8 cellular contexts compared by ENCODE assay signal in the genomic region with DNA sequence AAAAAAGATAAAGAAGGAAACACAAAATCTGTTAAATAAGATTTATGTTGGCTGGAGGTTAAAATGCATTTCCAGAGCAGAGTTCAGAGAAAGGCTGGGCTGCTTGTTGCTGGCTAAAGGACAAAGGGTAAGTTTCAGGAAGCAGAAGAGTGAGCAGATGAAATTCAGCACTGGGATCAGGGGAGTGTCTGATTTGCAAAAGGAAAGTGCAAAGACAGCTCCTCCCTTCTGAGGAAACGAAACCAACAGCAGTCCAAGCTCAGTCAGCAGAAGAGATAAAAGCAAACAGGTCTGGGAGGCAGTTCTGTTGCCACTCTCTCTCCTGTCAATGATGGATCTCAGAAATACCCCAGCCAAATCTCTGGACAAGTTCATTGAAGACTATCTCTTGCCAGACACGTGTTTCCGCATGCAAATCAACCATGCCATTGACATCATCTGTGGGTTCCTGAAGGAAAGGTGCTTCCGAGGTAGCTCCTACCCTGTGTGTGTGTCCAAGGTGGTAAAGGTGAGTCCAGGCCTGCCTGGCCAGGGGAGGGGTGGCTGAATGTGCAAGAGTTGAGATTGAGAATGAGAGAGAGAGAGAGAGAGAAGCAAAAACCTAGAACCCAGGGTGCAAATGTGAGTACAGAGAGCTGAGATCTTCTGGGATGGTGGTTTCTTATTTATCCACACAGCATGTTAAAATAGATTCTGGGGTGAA. TPM values are rescaled to one million over a fixed set of nuclear protein-coding genes. Genes with fewer than 3 reads are reported as not detected.
DNase-seq lines count a peak whose midpoint lies in the region; ATAC-seq, FAIRE-seq and TF ChIP-seq lines count a peak whose summit lies in the region.

A gene (plus strand): TSS at position 251 of the 703 bp plus-strand sequence. CDS start 78 bp downstream, at position 329.

- peaks cover 2% of the 10 kb centered on the region for H3K27me3 Mint-ChIP-seq in brain

- H3K4me1 Mint-ChIP-seq in brain, result peaks cover 13% of the 10 kb centered on the region
- peaks cover 64% of the 10 kb centered on the region for H3K4me1 Mint-ChIP-seq in stimulated activated effector memory CD8-positive, alpha-beta T cell treated with anti-CD3 and anti-CD28 coated beads, Interleukin-12 subunit alpha, Interleukin-12 subunit beta, amount 100 ng/mL, for 72 hours

- peaks cover 8 to 12% (median 10%) of the 10 kb centered on the region in 5 experiments for H3K9me3 Mint-ChIP-seq in brain
- H3K9me3 Mint-ChIP-seq in stimulated activated effector memory CD8-positive, alpha-beta T cell treated with anti-CD3 and anti-CD28 coated beads, Interleukin-12 subunit alpha, Interleukin-12 subunit beta, amount 100 ng/mL, for 72 hours, result no peaks in the 10 kb centered on the region

- H3K27me3 ChIP-seq in kidney epithelial cell (ENCODE audit: control insufficient read depth, insufficient read depth, low read length), result no peaks in the 10 kb centered on the region

- no peaks in the 10 kb centered on the region for H3K36me3 Mint-ChIP-seq in brain
- H3K36me3 Mint-ChIP-seq in stimulated activated effector memory CD8-positive, alpha-beta T cell treated with anti-CD3 and anti-CD28 coated beads, Interleukin-12 subunit alpha, Interleukin-12 subunit beta, amount 100 ng/mL, for 72 hours, result no peaks in the 10 kb centered on the region

- peak within 1 kb of the TSS in 4 of 5 experiments; percentile 3 to 56 (median 14) for H3K27ac Mint-ChIP-seq in brain
- peak within 1 kb of the TSS; percentile 77 for H3K27ac Mint-ChIP-seq in stimulated activated effector memory CD8-positive, alpha-beta T cell treated with anti-CD3 and anti-CD28 coated beads, Interleukin-12 subunit alpha, Interleukin-12 subunit beta, amount 100 ng/mL, for 72 hours

- DNase-seq in DMS 273 (lab: John Stamatoyannopoulos, UW; ENCODE audit: unreplicated experiment) (peak; percentile 30), GM19239 (ENCODE audit: insufficient read length, low spot score) (peak; percentile 50), OCI-M1 (lab: John Stamatoyannopoulos, UW) (peak; percentile 90), kidney epithelial cell (ENCODE audit: low read depth) (peak; percentile 34), DMS114 treated with DMSO at 0.1 percent for 48 hours (lab: John Stamatoyannopoulos, UW; ENCODE audit: unreplicated experiment) (no peak)
- DNase-seq in stimulated activated effector memory CD8-positive, alpha-beta T cell treated with anti-CD3 and anti-CD28 coated beads, Interleukin-12 subunit alpha, Interleukin-12 subunit beta, amount 100 ng/mL, for 72 hours (ENCODE audit: low spot score in 2 of 2), result peak in 1 of 2 donors; percentile 56

- H3K36me3 ChIP-seq in kidney epithelial cell (ENCODE audit: control insufficient read depth, insufficient read depth, low read length), result no peaks in the 10 kb centered on the region

- H3K4me3 Mint-ChIP-seq in brain, result peak within 1 kb of the TSS; percentile 23 to 78 (median 37)
- H3K4me3 Mint-ChIP-seq in stimulated activated effector memory CD8-positive, alpha-beta T cell treated with anti-CD3 and anti-CD28 coated beads, Interleukin-12 subunit alpha, Interleukin-12 subunit beta, amount 100 ng/mL, for 72 hours, result peak within 1 kb of the TSS; percentile 79

- FAIRE-seq in GM19239 (lab: Jason Lieb, UNC), result peak; percentile 100

- TF ChIP-seq CTCF in brain (conservative IDR thresholded peaks at IDR 0.05) (no peak), kidney epithelial cell (IDR thresholded peaks at IDR 0.05; ENCODE audit: insufficient read depth, low read length, poor library complexity, severe bottlenecking) (no peak)

- ATAC-seq in HG03342 (IDR thresholded peaks at IDR 0.05; ENCODE audit: unreplicated experiment), result peak; percentile 85
- peak; percentile 79 for ATAC-seq in stimulated activated effector memory CD8-positive, alpha-beta T cell treated with anti-CD3 and anti-CD28 coated beads, Interleukin-12 subunit alpha, Interleukin-12 subunit beta, amount 100 ng/mL, for 72 hours

- peak within 1 kb of the TSS; percentile 9 for H3K4me3 ChIP-seq in kidney epithelial cell (ENCODE audit: low read depth, low read length)

RNA-seq across cellular contexts. Expression of the gene that starts here (rescaled TPM):
- 7.9 TPM for polyA plus RNA-seq in brain (ENCODE audit: insufficient read depth, low read depth, low replicate concordance)
- 6.0 and 6.4 TPM in 2 replicates for total RNA-seq in kidney epithelial cell
